Comparison of ENCODE assay signal across 14 cellular contexts in genomic region chr11:48095779-48096470, GRCh38.
DNase-seq lines count a peak whose midpoint lies in the region; ATAC-seq and TF ChIP-seq lines count a peak whose summit lies in the region.
"Had no signal": no experiment of that assay in that cellular context is flagged by ENCODE, and none has a peak within 500 bp of the region (broad histone marks: within the 10 kb centered on the region; RNA-seq: fewer than 3 reads in every experiment).

No MANE protein-coding gene starts in this region.

- TF ChIP-seq CTCF in fibroblast of mammary gland (conservative IDR thresholded peaks at IDR 0.05; ENCODE audit: control insufficient read depth, insufficient read depth, low read depth, low read length) (no peak), retinal pigment epithelial cell (conservative IDR thresholded peaks at IDR 0.05; ENCODE audit: low read depth, low read length) (no peak)

- H3K36me3 Mint-ChIP-seq in activated CD4-positive, alpha-beta T cell treated with anti-CD3 and anti-CD28 coated beads, Interleukin-2, amount 10 ng/mL, durations not matched to agents 7 days and 5 days (ENCODE audit: low read depth), result peaks cover 23% of the 10 kb centered on the region
- H3K36me3 Mint-ChIP-seq: naive thymus-derived CD8-positive, alpha-beta T cell had no signal

- H3K27me3 Mint-ChIP-seq in activated CD4-positive, alpha-beta T cell treated with anti-CD3 and anti-CD28 coated beads, Interleukin-2, amount 10 ng/mL, durations not matched to agents 7 days and 5 days, result no peaks in the 10 kb centered on the region

- DNase-seq in activated CD4-positive, alpha-beta T cell treated with anti-CD3 and anti-CD28 coated beads, Interleukin-2, amount 10 ng/mL, durations not matched to agents 7 days and 5 days, result no peak
- no peak for DNase-seq in activated CD4-positive, alpha-beta T cell treated with anti-CD3 and anti-CD28 coated beads for 1 hour
- DNase-seq in MV-4-11 (lab: John Stamatoyannopoulos, UW) (peak; percentile 16), fibroblast of mammary gland (ENCODE audit: low read depth) (peak; percentile 30), retinal pigment epithelial cell (ENCODE audit: low read depth) (peak; percentile 27), NCI-H146 (lab: John Stamatoyannopoulos, UW) (no peak)
- DNase-seq in NK-92 treated with Interleukin-12 subunit alpha and Interleukin-12 subunit beta, amount 100 ng/mL, for 24 hours (lab: John Stamatoyannopoulos, UW), result no peak
- DNase-seq: glutamatergic neuron; naive thymus-derived CD8-positive, alpha-beta T cell; NCI-H2171; tibial artery had no signal

- ATAC-seq in GM19467 (IDR thresholded peaks at IDR 0.05; ENCODE audit: unreplicated experiment), result no peak
- ATAC-seq: naive thymus-derived CD8-positive, alpha-beta T cell had no signal

- H3K9me3 Mint-ChIP-seq in activated CD4-positive, alpha-beta T cell treated with anti-CD3 and anti-CD28 coated beads, Interleukin-2, amount 10 ng/mL, durations not matched to agents 7 days and 5 days, result no peaks in the 10 kb centered on the region
- H3K9me3 Mint-ChIP-seq: naive thymus-derived CD8-positive, alpha-beta T cell had no signal

- POLR2A ChIA-PET in activated CD4-positive, alpha-beta T cell treated with anti-CD3 and anti-CD28 coated beads, Interleukin-2, amount 10 ng/mL, durations not matched to agents 7 days and 5 days (lab: Charles Lee), result no interaction called here

- no peak overlapping the region for H3K4me3 ChIP-seq in fibroblast of mammary gland (ENCODE audit: control insufficient read depth, low read depth, low read length)
- no peak overlapping the region for H3K4me3 ChIP-seq in retinal pigment epithelial cell (ENCODE audit: low read length)
- H3K4me3 ChIP-seq: SJSA1, skin epidermis, tibial artery had no signal

- CTCF ChIA-PET in activated CD4-positive, alpha-beta T cell treated with anti-CD3 and anti-CD28 coated beads, Interleukin-2, amount 10 ng/mL, durations not matched to agents 7 days and 5 days (lab: Charles Lee), result interaction anchor here (3.0 kb wide), 1 partner anchor 12 kb away, joined by 16 read pairs; no protein-coding TSS in a partner anchor

- peak overlapping the region; percentile 25 for H3K27ac Mint-ChIP-seq in activated CD4-positive, alpha-beta T cell treated with anti-CD3 and anti-CD28 coated beads, Interleukin-2, amount 10 ng/mL, durations not matched to agents 7 days and 5 days

- peaks cover 58% of the 10 kb centered on the region for H3K4me1 Mint-ChIP-seq in activated CD4-positive, alpha-beta T cell treated with anti-CD3 and anti-CD28 coated beads, Interleukin-2, amount 10 ng/mL, durations not matched to agents 7 days and 5 days

- H3K4me3 Mint-ChIP-seq in activated CD4-positive, alpha-beta T cell treated with anti-CD3 and anti-CD28 coated beads, Interleukin-2, amount 10 ng/mL, durations not matched to agents 7 days and 5 days, result no peak overlapping the region
- H3K4me3 Mint-ChIP-seq: naive thymus-derived CD8-positive, alpha-beta T cell had no signal

Comparison
In these comparisons a context has a peak if more than half of its experiments do, and no peak if none do; other contexts are left out.
1. DNase-seq: peak in MV-4-11 (single experiment), fibroblast of mammary gland (single experiment) and retinal pigment epithelial cell (single experiment); none in activated CD4-positive, alpha-beta T cell treated with anti-CD3 and anti-CD28 coated beads, Interleukin-2, amount 10 ng/mL, durations not matched to agents 7 days and 5 days (single experiment), activated CD4-positive, alpha-beta T cell treated with anti-CD3 and anti-CD28 coated beads for 1 hour (single experiment), NCI-H146 (single experiment) and NK-92 treated with Interleukin-12 subunit alpha and Interleukin-12 subunit beta, amount 100 ng/mL, for 24 hours (single experiment).